ENCODE assay signal across 8 cellular contexts in genomic region chr15:48861813-48862431, GRCh38. TPM values are rescaled to one million over a fixed set of nuclear protein-coding genes. Genes with fewer than 3 reads are reported as not detected.
DNase-seq lines count a peak whose midpoint lies in the region; ATAC-seq and TF ChIP-seq lines count a peak whose summit lies in the region.

No MANE protein-coding gene starts in this region.

- H3K9me3 ChIP-seq in A673 (ENCODE audit: low read depth, low read length, poor library complexity, severe bottlenecking) = no peaks in the 10 kb centered on the region

- no peaks in the 10 kb centered on the region for H3K27me3 ChIP-seq in A673 (replicated peaks; ENCODE audit: insufficient read depth, low read depth, low read length, poor library complexity)

- DNase-seq in A673 (ENCODE audit: low spot score) (peak; percentile 77), GM10248 (ENCODE audit: extremely low spot score) (peak; percentile 56), NOMO-1 treated with dmso at 0.1 percent for 144 hours (lab: John Stamatoyannopoulos, UW; ENCODE audit: unreplicated experiment) (peak; percentile 14), glutamatergic neuron (no peak), renal cortical epithelial cell (ENCODE audit: low read depth) (peak; percentile 74)
- DNase-seq in activated naive CD4-positive, alpha-beta T cell treated with anti-CD3 and anti-CD28 coated beads, Interleukin-2, amount 50 U/mL, for 72 hours (ENCODE audit: low spot score in 2 of 2) = peak in 1 of 2 donors; percentile 65

- no peaks in the 10 kb centered on the region for H3K9me3 Mint-ChIP-seq in activated naive CD4-positive, alpha-beta T cell treated with anti-CD3 and anti-CD28 coated beads, Interleukin-2, amount 50 U/mL, for 72 hours
- no peaks in the 10 kb centered on the region for H3K9me3 Mint-ChIP-seq in glutamatergic neuron (ENCODE audit: unreplicated experiment)

- ATAC-seq in HG03571 (IDR thresholded peaks at IDR 0.05; ENCODE audit: unreplicated experiment) = peak; percentile 43
- peak; percentile 72 to 73 for ATAC-seq in activated naive CD4-positive, alpha-beta T cell treated with anti-CD3 and anti-CD28 coated beads, Interleukin-2, amount 50 U/mL, for 72 hours
- no peak for ATAC-seq in GM18873 (IDR thresholded peaks at IDR 0.05; ENCODE audit: low FRiP score, unreplicated experiment)

- peaks cover 5% of the 10 kb centered on the region for H3K27me3 Mint-ChIP-seq in glutamatergic neuron (ENCODE audit: unreplicated experiment)

- H3K27ac Mint-ChIP-seq in activated naive CD4-positive, alpha-beta T cell treated with anti-CD3 and anti-CD28 coated beads, Interleukin-2, amount 50 U/mL, for 72 hours = no peak overlapping the region
- no peak overlapping the region for H3K27ac Mint-ChIP-seq in glutamatergic neuron (ENCODE audit: unreplicated experiment)

- no peak overlapping the region for H3K4me3 Mint-ChIP-seq in glutamatergic neuron (ENCODE audit: unreplicated experiment)

- intact Hi-C loops in A673 (cut with micrococcal nuclease; ENCODE audit: unreplicated experiment) = loop anchor here (1.0 to 10.0 kb wide), 5 partner anchors 173 to 1285 kb away; partner anchors contain the start of gene FGF7

- no peak overlapping the region for H3K27ac ChIP-seq in A673 (ENCODE audit: low read depth, low read length, poor library complexity, severe bottlenecking)

- POLR2A ChIA-PET in A673 (lab: Charles Lee; ENCODE audit: low non-redundant PET) (no interaction called here), GM10248 (lab: Yijun Ruan, JAX) (no interaction called here)

- no peak overlapping the region for H3K4me3 ChIP-seq in A673 (ENCODE audit: low read depth, low read length, poor library complexity, severe bottlenecking)

- peaks cover 15% of the 10 kb centered on the region for H3K4me1 Mint-ChIP-seq in glutamatergic neuron (ENCODE audit: low read depth, unreplicated experiment)

- H3K4me1 ChIP-seq in A673 (ENCODE audit: insufficient read depth, low read length, poor library complexity, severe bottlenecking) = peaks cover 26% of the 10 kb centered on the region

- no peaks in the 10 kb centered on the region for H3K36me3 ChIP-seq in A673 (ENCODE audit: insufficient read depth, low read length, poor library complexity, severe bottlenecking)

- TF ChIP-seq CTCF in A673 (conservative IDR thresholded peaks at IDR 0.05; ENCODE audit: low read depth, low read length) = peak; percentile 92
- TF ChIP-seq CTCF in GM10248 (IDR thresholded peaks at IDR 0.05; ENCODE audit: control extremely low read depth, extremely low read depth, low read depth, missing control alignments) = peak; percentile 75
- TF ChIP-seq CTCF in glutamatergic neuron (IDR thresholded peaks at IDR 0.05; ENCODE audit: partially characterized antibody, unreplicated experiment) = peak; percentile 73

- no TSS peak for BruUV-seq in A673 (replicated peaks; lab: Mats Ljungman, UMichigan)

- CTCF ChIA-PET in A673 (lab: Charles Lee) = interaction anchor here (0.5 to 1.8 kb wide), 17 partner anchors 16 to 1286 kb away, joined by 3 to 25 read pairs (median 4); partner anchors contain the start of genes CEP152, COPS2, EID1 and FGF7
- CTCF ChIA-PET in GM10248 (lab: Yijun Ruan, JAX) = interaction anchor here (0.6 to 7.5 kb wide), 44 partner anchors 9 to 1454 kb away, joined by 3 to 60 read pairs (median 4); partner anchors contain the start of genes EID1, FGF7, GALK2 and SHC4

- no peaks in the 10 kb centered on the region for H3K36me3 Mint-ChIP-seq in activated naive CD4-positive, alpha-beta T cell treated with anti-CD3 and anti-CD28 coated beads, Interleukin-2, amount 50 U/mL, for 72 hours
- H3K36me3 Mint-ChIP-seq in glutamatergic neuron (ENCODE audit: unreplicated experiment) = no peaks in the 10 kb centered on the region

RNA-seq across cellular contexts. Expression of gene EID1, which starts 16.0 kb away (rescaled TPM):
- total RNA-seq in A673 (2021) (128 and 137 TPM in 2 replicates), glutamatergic neuron (ENCODE audit: unreplicated experiment) (146 TPM), renal cortical epithelial cell (207 and 216 TPM in 2 replicates)
- total RNA-seq in activated naive CD4-positive, alpha-beta T cell treated with anti-CD3 and anti-CD28 coated beads, Interleukin-2, amount 50 U/mL, for 72 hours = 100 to 1,000 TPM in 1 of 2 donors, 10 to 100 TPM in 1; 41.0 to 104 TPM

RNA-seq across cellular contexts. Expression of gene CEP152, which starts 51.1 kb away (rescaled TPM):
- 31.6 and 33.7 TPM in 2 replicates for total RNA-seq in A673 (2021)
- total RNA-seq in activated naive CD4-positive, alpha-beta T cell treated with anti-CD3 and anti-CD28 coated beads, Interleukin-2, amount 50 U/mL, for 72 hours = 10 to 100 TPM; 41.0 to 57.7 TPM
- total RNA-seq in glutamatergic neuron (ENCODE audit: unreplicated experiment) = 8.0 TPM
- 4.7 and 7.1 TPM in 2 replicates for total RNA-seq in renal cortical epithelial cell
